Comparison of ENCODE assay signal across 21 cellular contexts in the genomic region with DNA sequence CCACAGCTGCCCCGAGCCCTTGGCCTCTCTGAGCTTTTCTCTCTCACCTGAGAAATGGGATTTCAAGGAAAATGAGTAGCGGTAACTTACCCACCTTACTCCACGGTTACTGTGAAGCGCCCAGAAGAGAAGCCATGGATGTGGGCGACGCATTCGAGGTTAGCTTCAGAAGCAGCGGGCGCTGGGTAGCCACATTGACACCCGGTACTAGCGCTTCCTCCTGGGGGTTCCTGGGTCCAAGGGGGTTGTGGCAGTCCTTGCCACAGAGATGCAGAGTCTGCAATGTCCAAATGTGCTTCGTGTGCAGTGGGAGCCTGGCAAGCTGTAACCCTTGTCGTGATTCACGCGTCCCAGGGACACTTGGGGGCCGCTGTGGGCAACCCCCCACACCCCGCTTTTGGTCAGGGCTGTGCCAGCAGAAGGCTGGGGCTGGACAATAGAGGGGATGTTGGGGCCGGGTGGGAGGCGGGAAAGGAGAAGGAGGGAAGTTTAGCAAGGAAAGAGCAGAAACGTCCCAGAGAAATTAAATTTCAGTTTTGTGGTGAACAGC. TPM values are rescaled to one million over a fixed set of nuclear protein-coding genes. Genes with fewer than 3 reads are reported as not detected.
"Had no signal": no experiment of that assay in that cellular context is flagged by ENCODE, and none has a peak within 500 bp of the region (broad histone marks: within the 10 kb centered on the region; RNA-seq: fewer than 3 reads in every experiment).

No MANE protein-coding gene starts in this region.

- H3K4me1 ChIP-seq: gastroesophageal sphincter, psoas muscle, right atrium auricular region, tibial nerve had no signal

- H3K27me3 ChIP-seq: body of pancreas, cardiac muscle cell, heart right ventricle, ovary, right atrium auricular region, stomach, suprapubic skin, tibial nerve had no signal

- H3K4me3 Mint-ChIP-seq: activated naive CD8-positive, alpha-beta T cell treated with anti-CD3 and anti-CD28 coated beads, Interleukin-2, amount 50 U/mL, for 24 hours; endodermal cell had no signal

- DNase-seq: activated effector memory CD4-positive, alpha-beta T cell treated with Interleukin-2 at 50 U/mL for 16 hours; activated naive CD4-positive, alpha-beta T cell treated with anti-CD3 and anti-CD28 coated beads, Interleukin-2, amount 50 U/mL, for 16 hours; activated naive CD8-positive, alpha-beta T cell treated with anti-CD3 and anti-CD28 coated beads, Interleukin-2, amount 50 U/mL, for 24 hours; body of pancreas; cortex of kidney; endodermal cell; heart right ventricle; kidney; lower lobe of right lung; naive thymus-derived CD4-positive, alpha-beta T cell; ovary; psoas muscle; stimulated activated CD4-positive, alpha-beta T cell treated with anti-CD3 and anti-CD28 coated beads, Interleukin-4, amount 100 ng/mL, for 24 hours; stomach; SW 1271 had no signal

- H3K27ac Mint-ChIP-seq: activated naive CD8-positive, alpha-beta T cell treated with anti-CD3 and anti-CD28 coated beads, Interleukin-2, amount 50 U/mL, for 24 hours; endodermal cell had no signal

- H3K9me3 Mint-ChIP-seq: activated naive CD8-positive, alpha-beta T cell treated with anti-CD3 and anti-CD28 coated beads, Interleukin-2, amount 50 U/mL, for 24 hours had no signal

- H3K4me3 ChIP-seq: body of pancreas, cardiac muscle cell, gastroesophageal sphincter, heart right ventricle, lower lobe of right lung, ovary, psoas muscle, right atrium auricular region, SK-N-MC, stomach, suprapubic skin, tibial nerve had no signal

- H3K27me3 Mint-ChIP-seq: activated naive CD8-positive, alpha-beta T cell treated with anti-CD3 and anti-CD28 coated beads, Interleukin-2, amount 50 U/mL, for 24 hours; naive thymus-derived CD4-positive, alpha-beta T cell had no signal

- H3K9me3 ChIP-seq: body of pancreas, gastroesophageal sphincter, heart right ventricle, lower lobe of right lung, ovary, psoas muscle, right atrium auricular region, stomach, suprapubic skin, tibial nerve had no signal

- H3K36me3 ChIP-seq: cardiac muscle cell, gastroesophageal sphincter, heart right ventricle, lower lobe of right lung, ovary, right atrium auricular region, stomach, suprapubic skin, tibial nerve had no signal

- H3K27ac ChIP-seq: body of pancreas, cardiac muscle cell, gastroesophageal sphincter, heart right ventricle, lower lobe of right lung, ovary, psoas muscle, right atrium auricular region, SK-N-MC, stomach, suprapubic skin, tibial nerve had no signal

- ATAC-seq: activated naive CD8-positive, alpha-beta T cell treated with anti-CD3 and anti-CD28 coated beads, Interleukin-2, amount 50 U/mL, for 24 hours; body of pancreas; gastroesophageal sphincter; heart right ventricle; lower lobe of right lung; naive thymus-derived CD4-positive, alpha-beta T cell; psoas muscle had no signal

RNA-seq across cellular contexts. Expression of a gene that starts 57.3 kb away (rescaled TPM):
- polyA plus RNA-seq: naive thymus-derived CD4-positive, alpha-beta T cell had no signal
